8 cellular contexts compared by ENCODE assay signal in the genomic region with DNA sequence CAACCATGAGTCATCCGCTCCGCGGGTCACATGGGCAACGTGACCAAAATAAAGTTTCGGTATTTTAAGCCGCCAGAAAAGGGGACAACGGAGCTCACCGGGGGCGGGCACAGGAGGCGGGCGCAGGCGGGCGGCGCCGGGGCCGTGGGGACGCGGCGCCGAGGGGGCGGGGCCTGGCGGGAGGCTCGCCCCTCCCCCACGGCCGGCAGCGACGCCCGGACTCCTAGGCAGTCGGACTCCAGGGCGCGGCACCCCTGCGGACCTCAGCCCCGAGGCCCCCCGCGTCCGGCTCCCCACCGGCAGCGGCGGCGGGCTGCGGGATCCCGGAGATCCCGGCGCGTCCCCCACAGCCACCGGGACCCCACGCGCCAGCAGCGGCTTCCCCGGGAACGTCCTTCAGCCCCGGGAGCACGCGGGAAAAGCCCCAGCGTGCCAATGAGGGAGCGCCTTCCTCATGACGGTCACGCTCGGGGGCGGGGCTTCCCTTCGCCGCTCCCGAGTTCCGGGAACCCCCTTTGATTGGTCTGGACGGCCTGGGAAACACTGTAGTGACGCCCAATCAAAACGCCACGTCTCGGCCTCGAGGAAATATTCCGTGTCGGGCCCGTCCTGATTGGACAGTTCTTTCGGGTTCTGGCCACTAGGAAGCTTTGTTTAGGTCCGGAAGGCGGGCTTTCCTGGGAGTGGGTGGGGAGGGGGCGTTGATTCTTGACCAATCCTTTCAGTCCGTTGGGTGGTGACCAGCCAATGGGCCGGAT. TPM values are rescaled to one million over a fixed set of nuclear protein-coding genes. Genes with fewer than 3 reads are reported as not detected.
DNase-seq lines count a peak whose midpoint lies in the region; ATAC-seq and TF ChIP-seq lines count a peak whose summit lies in the region.

No MANE protein-coding gene starts in this region.

- peak overlapping the region; percentile 98 for H3K27ac Mint-ChIP-seq in type B pancreatic cell

- no peaks in the 10 kb centered on the region for H3K9me3 ChIP-seq in heart right ventricle

- peaks cover 40% of the 10 kb centered on the region for H3K4me1 Mint-ChIP-seq in type B pancreatic cell (ENCODE audit: unreplicated experiment)

- H3K9me3 Mint-ChIP-seq in type B pancreatic cell: no peaks in the 10 kb centered on the region

- 0 to 1% methylated on average over 78 to 79 of the region's 79 CpGs for WGBS in heart right ventricle, 2 donors

- ATAC-seq in HG02884 (IDR thresholded peaks at IDR 0.05; ENCODE audit: unreplicated experiment): peak; percentile 72
- ATAC-seq in heart right ventricle: peak; percentile 90 to 97 (median 96)

- no peaks in the 10 kb centered on the region for H3K27me3 ChIP-seq in heart right ventricle

- no peaks in the 10 kb centered on the region for H3K27me3 Mint-ChIP-seq in type B pancreatic cell

- peak; percentile 57 for TF ChIP-seq POLR2A in GM15510 (IDR thresholded peaks at IDR 0.05; ENCODE audit: borderline replicate concordance, extremely low read depth, insufficient read length)

- DNase-seq in NCI-H146 treated with DMSO at 0.1 percent for 48 hours (lab: John Stamatoyannopoulos, UW; ENCODE audit: unreplicated experiment) (peak; percentile 97), T-helper 1 cell (peak; percentile 97 to 100 (median 100)), amniotic stem cell (lab: John Stamatoyannopoulos, UW) (peak; percentile 100), heart right ventricle (peak; percentile 99 to 100), pons (ENCODE audit: low spot score) (peak; percentile 100), type B pancreatic cell (ENCODE audit: extremely low spot score, unreplicated experiment) (peak; percentile 100)

- H3K4me3 Mint-ChIP-seq in type B pancreatic cell: peak overlapping the region; percentile 96

- intact Hi-C loops in heart right ventricle (cut with DNase I): loop anchor here in 4 of 10 donors (5.0 to 10.0 kb wide), 3 partner anchors 42 to 170 kb away; a partner anchor contains a TSS

- peaks cover 5 to 49% (median 39%) of the 10 kb centered on the region in 9 donors for H3K4me1 ChIP-seq in heart right ventricle

- peak overlapping the region; percentile 70 to 100 (median 80) for H3K4me3 ChIP-seq in heart right ventricle

- H3K36me3 Mint-ChIP-seq in type B pancreatic cell: peaks cover 14% of the 10 kb centered on the region

- TF ChIP-seq CTCF in heart right ventricle (IDR thresholded peaks at IDR 0.05) (no peak), type B pancreatic cell (conservative IDR thresholded peaks at IDR 0.05) (no peak)

- H3K36me3 ChIP-seq in heart right ventricle: no peaks in the 10 kb centered on the region

- H3K27ac ChIP-seq in heart right ventricle: peak overlapping the region; percentile 96 to 100 (median 98)

RNA-seq across cellular contexts. Expression of a gene that starts 0.5 kb away (rescaled TPM):
- total RNA-seq in heart right ventricle (100 to 1,000 TPM; 123 to 155 (median 140) TPM), type B pancreatic cell (ENCODE audit: low replicate concordance) (76.3 and 82.5 TPM in 2 replicates)
- polyA plus RNA-seq in heart right ventricle: 100 to 1,000 TPM; 182 to 265 TPM

Comparison
In these comparisons a context has a peak if more than half of its experiments do, and no peak if none do; other contexts are left out.
1. Peak in every context shown above with its lines: DNase-seq, ATAC-seq, H3K4me3 ChIP-seq and H3K27ac ChIP-seq.